17 cellular contexts compared by ENCODE assay signal in the genomic region with DNA sequence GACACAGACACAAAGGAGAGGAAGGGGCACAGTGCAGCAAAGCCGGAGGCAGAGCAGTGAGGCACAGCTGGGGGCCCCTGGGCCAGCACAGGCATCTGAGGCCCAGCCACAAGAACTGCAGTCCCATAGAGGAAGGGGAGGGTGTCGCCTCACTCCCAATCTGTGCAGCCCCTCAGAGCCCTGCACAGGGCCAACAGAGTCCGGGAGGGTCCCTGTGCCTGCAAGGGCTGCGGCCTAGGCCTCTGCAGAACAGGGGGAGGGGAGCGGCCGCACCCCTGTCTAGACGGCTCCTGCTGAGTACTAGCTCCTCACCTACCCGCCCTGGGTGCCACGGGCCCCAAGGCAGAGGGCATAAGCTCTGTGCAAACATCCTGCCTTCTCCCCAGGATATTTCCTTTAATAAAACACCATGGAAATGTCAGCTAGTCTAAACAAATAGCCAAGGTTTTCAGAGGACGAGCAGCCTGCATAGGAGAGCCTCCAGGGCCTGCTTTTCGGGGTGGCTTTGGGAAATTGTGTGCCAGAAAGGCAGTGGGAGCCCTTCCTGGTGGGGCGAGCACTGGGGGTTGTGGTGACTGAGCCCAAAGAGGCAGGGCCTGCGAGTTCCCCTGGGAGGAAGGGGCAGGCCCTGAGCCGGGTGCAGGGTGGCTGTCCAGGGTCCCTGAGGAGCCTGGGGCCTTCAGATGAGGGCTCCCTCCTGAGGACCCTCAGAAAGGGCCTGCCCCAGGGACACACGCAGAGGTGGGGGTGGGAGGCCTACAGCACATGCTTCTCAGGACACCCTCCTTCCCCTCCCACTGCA. TPM values are rescaled to one million over a fixed set of nuclear protein-coding genes. Genes with fewer than 3 reads are reported as not detected.
DNase-seq lines count a peak whose midpoint lies in the region; ATAC-seq, FAIRE-seq and TF ChIP-seq lines count a peak whose summit lies in the region.
"Had no signal": no experiment of that assay in that cellular context is flagged by ENCODE, and none has a peak within 500 bp of the region (broad histone marks: within the 10 kb centered on the region; RNA-seq: fewer than 3 reads in every experiment).

No MANE protein-coding gene starts in this region.

- no peaks in the 10 kb centered on the region for H3K36me3 Mint-ChIP-seq in activated naive CD8-positive, alpha-beta T cell treated with anti-CD3 and anti-CD28 coated beads, Interleukin-2, amount 10 ng/mL, durations not matched to agents 7 days and 5 days
- H3K36me3 Mint-ChIP-seq in activated naive CD8-positive, alpha-beta T cell treated with anti-CD3 and anti-CD28 coated beads for 36 hours, result no peaks in the 10 kb centered on the region
- H3K36me3 Mint-ChIP-seq: stimulated activated effector memory CD8-positive, alpha-beta T cell treated with anti-CD3 and anti-CD28 coated beads, Interleukin-12 subunit alpha, Interleukin-12 subunit beta, amount 100 ng/mL, for 72 hours had no signal

- in situ Hi-C loops in Panc1 (cut with HindIII; ENCODE audit: low pct_unique_long_range_greater_than_20kb, low sequenced_read_pairs), result no loop called here

- peak overlapping the region; percentile 64 for H3K27ac ChIP-seq in Panc1 (ENCODE audit: low read length)
- H3K27ac ChIP-seq in left lung, result no peak overlapping the region
- H3K27ac ChIP-seq in small intestine (ENCODE audit: low read depth in 1 of 2, low read length in 1 of 2), result no peak overlapping the region
- H3K27ac ChIP-seq: HL-60, RWPE1 had no signal

- H3K4me3 ChIP-seq in Panc1 (ENCODE audit: low read depth in 2 of 2, low read length in 2 of 2) (no peak overlapping the region), left lung (no peak overlapping the region), small intestine (ENCODE audit: low read depth in 1 of 2, low read length in 2 of 2) (no peak overlapping the region)
- H3K4me3 ChIP-seq: lung had no signal

- CTCF ChIA-PET in Panc1 (lab: Charles Lee), result no interaction called here

- no TSS peak for BruUV-seq in Panc1 (replicated peaks; lab: Mats Ljungman, UMichigan)

- intact Hi-C loops in Panc1 (cut with micrococcal nuclease; ENCODE audit: unreplicated experiment), result no loop called here
- intact Hi-C loops in left lung (cut with DNase I), result no loop called here

- TF ChIP-seq CTCF in Panc1 (IDR thresholded peaks at IDR 0.05) (no peak), left lung (IDR thresholded peaks at IDR 0.05) (no peak)

- 34 to 66% (median 56%) methylated on average over 14 to 15 of the region's 15 CpGs for WGBS in small intestine, 3 donors

- no peaks in the 10 kb centered on the region for H3K4me1 Mint-ChIP-seq in activated naive CD8-positive, alpha-beta T cell treated with anti-CD3 and anti-CD28 coated beads, Interleukin-2, amount 10 ng/mL, durations not matched to agents 7 days and 5 days
- H3K4me1 Mint-ChIP-seq in activated naive CD8-positive, alpha-beta T cell treated with anti-CD3 and anti-CD28 coated beads for 36 hours, result no peaks in the 10 kb centered on the region
- H3K4me1 Mint-ChIP-seq: stimulated activated effector memory CD8-positive, alpha-beta T cell treated with anti-CD3 and anti-CD28 coated beads, Interleukin-12 subunit alpha, Interleukin-12 subunit beta, amount 100 ng/mL, for 72 hours had no signal

- no peak for ATAC-seq in activated naive CD8-positive, alpha-beta T cell treated with anti-CD3 and anti-CD28 coated beads, Interleukin-2, amount 10 ng/mL, durations not matched to agents 7 days and 5 days (ENCODE audit: low read depth)
- ATAC-seq in Panc1 (peak; percentile 75), left lung (no peak), GM21786 (IDR thresholded peaks at IDR 0.05; ENCODE audit: unreplicated experiment) (no peak)
- ATAC-seq: stimulated activated effector memory CD8-positive, alpha-beta T cell treated with anti-CD3 and anti-CD28 coated beads, Interleukin-12 subunit alpha, Interleukin-12 subunit beta, amount 100 ng/mL, for 72 hours had no signal

- H3K4me1 ChIP-seq in Panc1 (ENCODE audit: control insufficient read depth, insufficient read depth, low read length) (peaks cover 34% of the 10 kb centered on the region), left lung (no peaks in the 10 kb centered on the region), small intestine (ENCODE audit: control insufficient read depth in 2 of 2, insufficient read depth in 1 of 2, low read depth in 1 of 2, low read length in 1 of 2) (no peaks in the 10 kb centered on the region)

- H3K9me3 Mint-ChIP-seq in activated naive CD8-positive, alpha-beta T cell treated with anti-CD3 and anti-CD28 coated beads, Interleukin-2, amount 10 ng/mL, durations not matched to agents 7 days and 5 days, result no peaks in the 10 kb centered on the region
- no peaks in the 10 kb centered on the region for H3K9me3 Mint-ChIP-seq in activated naive CD8-positive, alpha-beta T cell treated with anti-CD3 and anti-CD28 coated beads for 36 hours
- H3K9me3 Mint-ChIP-seq: stimulated activated effector memory CD8-positive, alpha-beta T cell treated with anti-CD3 and anti-CD28 coated beads, Interleukin-12 subunit alpha, Interleukin-12 subunit beta, amount 100 ng/mL, for 72 hours had no signal

- POLR2A ChIA-PET in activated naive CD8-positive, alpha-beta T cell treated with anti-CD3 and anti-CD28 coated beads, Interleukin-2, amount 10 ng/mL, durations not matched to agents 7 days and 5 days (lab: Charles Lee), result no interaction called here
- POLR2A ChIA-PET in Panc1 (lab: Charles Lee), result interaction anchor here (0.5 kb wide), 1 partner anchor 12 kb away, joined by 3 read pairs; no protein-coding TSS in a partner anchor

- peak; percentile 15 for DNase-seq in activated naive CD8-positive, alpha-beta T cell treated with anti-CD3 and anti-CD28 coated beads, Interleukin-2, amount 10 ng/mL, durations not matched to agents 7 days and 5 days
- DNase-seq in activated naive CD8-positive, alpha-beta T cell treated with anti-CD3 and anti-CD28 coated beads for 36 hours, result no peak
- DNase-seq in Panc1 (ENCODE audit: low read depth, low spot score) (no peak), left lung (peak; percentile 17 to 59), small intestine (peak; percentile 44), NCI-H2171 treated with DMSO at 0.1 percent for 48 hours (lab: John Stamatoyannopoulos, UW) (no peak), cerebellar cortex (ENCODE audit: low spot score) (no peak)
- DNase-seq: NCI-H1694 treated with DMSO at 0.1 percent for 48 hours, NCI-H526 treated with DMSO at 0.1 percent for 48 hours, T1000 had no signal

- H3K9me3 ChIP-seq in Panc1 (ENCODE audit: control insufficient read depth, insufficient read depth, low read depth, low read length) (no peaks in the 10 kb centered on the region), left lung (no peaks in the 10 kb centered on the region), small intestine (ENCODE audit: control insufficient read depth, low read depth) (no peaks in the 10 kb centered on the region)

- H3K4me3 Mint-ChIP-seq in activated naive CD8-positive, alpha-beta T cell treated with anti-CD3 and anti-CD28 coated beads, Interleukin-2, amount 10 ng/mL, durations not matched to agents 7 days and 5 days, result no peak overlapping the region
- H3K4me3 Mint-ChIP-seq in activated naive CD8-positive, alpha-beta T cell treated with anti-CD3 and anti-CD28 coated beads for 36 hours, result no peak overlapping the region
- H3K4me3 Mint-ChIP-seq: stimulated activated effector memory CD8-positive, alpha-beta T cell treated with anti-CD3 and anti-CD28 coated beads, Interleukin-12 subunit alpha, Interleukin-12 subunit beta, amount 100 ng/mL, for 72 hours had no signal

- no peak overlapping the region for H3K27ac Mint-ChIP-seq in activated naive CD8-positive, alpha-beta T cell treated with anti-CD3 and anti-CD28 coated beads, Interleukin-2, amount 10 ng/mL, durations not matched to agents 7 days and 5 days
- H3K27ac Mint-ChIP-seq in activated naive CD8-positive, alpha-beta T cell treated with anti-CD3 and anti-CD28 coated beads for 36 hours, result no peak overlapping the region
- H3K27ac Mint-ChIP-seq: stimulated activated effector memory CD8-positive, alpha-beta T cell treated with anti-CD3 and anti-CD28 coated beads, Interleukin-12 subunit alpha, Interleukin-12 subunit beta, amount 100 ng/mL, for 72 hours had no signal

- H3K27me3 ChIP-seq in Panc1 (ENCODE audit: control insufficient read depth, insufficient read depth, low read length) (no peaks in the 10 kb centered on the region), left lung (peaks cover 0 to 12% of the 10 kb centered on the region in 2 donors), small intestine (ENCODE audit: control insufficient read depth in 2 of 2, insufficient read depth in 2 of 2, low read length in 2 of 2) (peaks cover 0 to 3% of the 10 kb centered on the region in 2 donors)

- no peak for FAIRE-seq in small intestine (lab: Jason Lieb, UNC)
- FAIRE-seq: D721Med, GM18507 had no signal

- H3K36me3 ChIP-seq in Panc1 (ENCODE audit: control insufficient read depth, insufficient read depth, low read length) (no peaks in the 10 kb centered on the region), left lung (no peaks in the 10 kb centered on the region), small intestine (ENCODE audit: control insufficient read depth in 2 of 2, insufficient read depth in 2 of 2, low read length in 2 of 2) (no peaks in the 10 kb centered on the region)

- no peaks in the 10 kb centered on the region for H3K27me3 Mint-ChIP-seq in activated naive CD8-positive, alpha-beta T cell treated with anti-CD3 and anti-CD28 coated beads, Interleukin-2, amount 10 ng/mL, durations not matched to agents 7 days and 5 days
- no peaks in the 10 kb centered on the region for H3K27me3 Mint-ChIP-seq in activated naive CD8-positive, alpha-beta T cell treated with anti-CD3 and anti-CD28 coated beads for 36 hours

RNA-seq across cellular contexts. Expression of a gene that starts 32.2 kb away (rescaled TPM):
- under 1 TPM in 1 of 2 experiments, not detected in 1; 0.22 TPM for total RNA-seq in activated naive CD8-positive, alpha-beta T cell treated with anti-CD3 and anti-CD28 coated beads, Interleukin-2, amount 10 ng/mL, durations not matched to agents 7 days and 5 days
- not detected for total RNA-seq in activated naive CD8-positive, alpha-beta T cell treated with anti-CD3 and anti-CD28 coated beads for 36 hours
- total RNA-seq in Panc1 (2021; ENCODE audit: unreplicated experiment) (81.1 TPM), left lung (1 to 10 TPM in 1 of 2 donors, under 1 TPM in 1; 0.97 to 1.0 TPM)
- polyA plus RNA-seq in Panc1 (2012; ENCODE audit: insufficient read length), result 134 TPM
- polyA plus RNA-seq in small intestine, result 1 to 10 TPM in 1 of 3 donors, not detected in 2; 5.3 TPM

Comparison
In these comparisons a context has a peak if more than half of its experiments do, and no peak if none do; other contexts are left out.
1. DNase-seq: peak in activated naive CD8-positive, alpha-beta T cell treated with anti-CD3 and anti-CD28 coated beads, Interleukin-2, amount 10 ng/mL, durations not matched to agents 7 days and 5 days (single experiment), left lung (2 of 2) and small intestine (single experiment); none in activated naive CD8-positive, alpha-beta T cell treated with anti-CD3 and anti-CD28 coated beads for 36 hours (single experiment), Panc1 (single experiment), NCI-H2171 treated with DMSO at 0.1 percent for 48 hours (single experiment) and cerebellar cortex (single experiment).
2. RNA of a gene that starts 32.2 kb away (total RNA-seq): 81.1 TPM in Panc1 (single experiment); 0.97 to 1.0 TPM in left lung, 0.22 TPM in activated naive CD8-positive, alpha-beta T cell treated with anti-CD3 and anti-CD28 coated beads, Interleukin-2, amount 10 ng/mL, durations not matched to agents 7 days and 5 days and not detected in activated naive CD8-positive, alpha-beta T cell treated with anti-CD3 and anti-CD28 coated beads for 36 hours; every median in the first group is over 10 times any median in the second.